19 cellular contexts compared by ENCODE assay signal in genomic region chr9:114362394-114362793, GRCh38. TPM values are rescaled to one million over a fixed set of nuclear protein-coding genes. Genes with fewer than 3 reads are reported as not detected.
DNase-seq lines count a peak whose midpoint lies in the region; ATAC-seq and TF ChIP-seq lines count a peak whose summit lies in the region.
"Had no signal": no experiment of that assay in that cellular context is flagged by ENCODE, and none has a peak within 500 bp of the region (broad histone marks: within the 10 kb centered on the region; RNA-seq: fewer than 3 reads in every experiment).

No MANE protein-coding gene starts in this region.

- no peak for DNase-seq in T-helper 2 cell treated with Interferon-gamma antibody and Interleukin-4, amounts not matched to agents 5 μg/mL and 100 μg/mL, for 36 hours (ENCODE audit: low spot score)
- DNase-seq in T-helper 2 cell (no peak), posterior vena cava (ENCODE audit: low spot score) (peak; percentile 70), T1000 (lab: John Stamatoyannopoulos, UW) (no peak), HEK293T (ENCODE audit: extremely low spot score) (no peak)
- no peak for DNase-seq in activated naive CD8-positive, alpha-beta T cell treated with anti-CD3 and anti-CD28 coated beads, Interleukin-2, amount 50 U/mL, for 24 hours
- DNase-seq: cerebellar nuclear complex; DMS 273 treated with DMSO at 0.1 percent for 48 hours; endodermal cell; GDM1; NCI-H2171; NCI-H69; stimulated activated CD4-positive, alpha-beta T cell treated with anti-CD3 and anti-CD28 coated beads, Interleukin-2, amount 100 ng/mL, for 24 hours had no signal

- peaks cover 56% of the 10 kb centered on the region for H3K4me1 Mint-ChIP-seq in T-helper 2 cell treated with Interferon-gamma antibody and Interleukin-4, amounts not matched to agents 5 μg/mL and 100 μg/mL, for 36 hours (ENCODE audit: low read depth)
- H3K4me1 Mint-ChIP-seq in IgD-negative memory B cell = peaks cover 40 to 51% (median 40%) of the 10 kb centered on the region in 3 donors
- H3K4me1 Mint-ChIP-seq in activated naive CD8-positive, alpha-beta T cell treated with anti-CD3 and anti-CD28 coated beads, Interleukin-2, amount 50 U/mL, for 24 hours = peaks cover 72% of the 10 kb centered on the region
- H3K4me1 Mint-ChIP-seq: endodermal cell had no signal

- no peaks in the 10 kb centered on the region for H3K27me3 Mint-ChIP-seq in T-helper 2 cell treated with Interferon-gamma antibody and Interleukin-4, amounts not matched to agents 5 μg/mL and 100 μg/mL, for 36 hours (ENCODE audit: low read depth)
- H3K27me3 Mint-ChIP-seq in IgD-negative memory B cell = no peaks in the 10 kb centered on the region
- no peaks in the 10 kb centered on the region for H3K27me3 Mint-ChIP-seq in activated naive CD8-positive, alpha-beta T cell treated with anti-CD3 and anti-CD28 coated beads, Interleukin-2, amount 50 U/mL, for 24 hours

- peak overlapping the region; percentile 72 for H3K27ac Mint-ChIP-seq in T-helper 2 cell treated with Interferon-gamma antibody and Interleukin-4, amounts not matched to agents 5 μg/mL and 100 μg/mL, for 36 hours
- peak overlapping the region; percentile 76 to 97 (median 89) for H3K27ac Mint-ChIP-seq in IgD-negative memory B cell
- peak overlapping the region; percentile 93 for H3K27ac Mint-ChIP-seq in activated naive CD8-positive, alpha-beta T cell treated with anti-CD3 and anti-CD28 coated beads, Interleukin-2, amount 50 U/mL, for 24 hours
- H3K27ac Mint-ChIP-seq: endodermal cell had no signal

- H3K4me3 Mint-ChIP-seq in T-helper 2 cell treated with Interferon-gamma antibody and Interleukin-4, amounts not matched to agents 5 μg/mL and 100 μg/mL, for 36 hours = no peak overlapping the region
- no peak overlapping the region for H3K4me3 Mint-ChIP-seq in IgD-negative memory B cell
- H3K4me3 Mint-ChIP-seq in activated naive CD8-positive, alpha-beta T cell treated with anti-CD3 and anti-CD28 coated beads, Interleukin-2, amount 50 U/mL, for 24 hours = no peak overlapping the region
- H3K4me3 Mint-ChIP-seq: endodermal cell; T-helper 1 cell treated with Interleukin-12 subunit alpha and Interleukin-12 subunit beta and Interleukin-4 antibody, amounts not matched to agents 30 μg/mL and 1 μg/mL, for 36 hours had no signal

- POLR2A ChIA-PET in HEK293T (lab: Yijun Ruan, JAX) = no interaction called here

- ATAC-seq in activated naive CD8-positive, alpha-beta T cell treated with anti-CD3 and anti-CD28 coated beads, Interleukin-2, amount 50 U/mL, for 24 hours = no peak
- no peak for ATAC-seq in GM18868 (IDR thresholded peaks at IDR 0.05; ENCODE audit: unreplicated experiment)

- peaks cover 90% of the 10 kb centered on the region for H3K36me3 Mint-ChIP-seq in T-helper 2 cell treated with Interferon-gamma antibody and Interleukin-4, amounts not matched to agents 5 μg/mL and 100 μg/mL, for 36 hours (ENCODE audit: low read depth)
- peaks cover 15% of the 10 kb centered on the region for H3K36me3 Mint-ChIP-seq in IgD-negative memory B cell
- H3K36me3 Mint-ChIP-seq in activated naive CD8-positive, alpha-beta T cell treated with anti-CD3 and anti-CD28 coated beads, Interleukin-2, amount 50 U/mL, for 24 hours (ENCODE audit: low read depth) = peaks cover 85% of the 10 kb centered on the region

- intact Hi-C loops in posterior vena cava (cut with DNase I) = no loop called here

- CTCF ChIA-PET in HEK293T (lab: Yijun Ruan, JAX) = interaction anchor here (0.7 to 0.9 kb wide), 2 partner anchors 23 to 399 kb away, joined by 3 read pairs; no protein-coding TSS in a partner anchor

- no peaks in the 10 kb centered on the region for H3K9me3 Mint-ChIP-seq in T-helper 2 cell treated with Interferon-gamma antibody and Interleukin-4, amounts not matched to agents 5 μg/mL and 100 μg/mL, for 36 hours
- peaks cover 0 to 4% (median 0%) of the 10 kb centered on the region in 3 donors for H3K9me3 Mint-ChIP-seq in IgD-negative memory B cell
- H3K9me3 Mint-ChIP-seq in activated naive CD8-positive, alpha-beta T cell treated with anti-CD3 and anti-CD28 coated beads, Interleukin-2, amount 50 U/mL, for 24 hours = no peaks in the 10 kb centered on the region
- H3K9me3 Mint-ChIP-seq: endodermal cell; T-helper 1 cell treated with Interleukin-12 subunit alpha and Interleukin-12 subunit beta and Interleukin-4 antibody, amounts not matched to agents 30 μg/mL and 1 μg/mL, for 36 hours had no signal

TF ChIP-seq in HEK293T, 16 proteins besides CTCF, POLR2A, EP300 and RAD21:
- no peak for TF ChIP-seq FOXM1 (IDR thresholded peaks at IDR 0.05; ENCODE audit: borderline replicate concordance)
- TF ChIP-seq FOXA1 (IDR thresholded peaks at IDR 0.05) = no peak
- TF ChIP-seq ELF4 (IDR thresholded peaks at IDR 0.05) = no peak
- no peak for TF ChIP-seq TARDBP (IDR thresholded peaks at IDR 0.05)
- no peak for TF ChIP-seq HDGF (IDR thresholded peaks at IDR 0.05; ENCODE audit: borderline replicate concordance)

RNA-seq across cellular contexts. Expression of gene AKNA, which starts 25.4 kb away (rescaled TPM):
- polyA plus RNA-seq in IgD-negative memory B cell = 25.4 TPM
- 10 to 100 TPM; 23.8 to 32.4 TPM for total RNA-seq in posterior vena cava

RNA-seq across cellular contexts. Expression of gene ORM2, which starts 32.7 kb away (rescaled TPM):
- polyA plus RNA-seq in IgD-negative memory B cell = not detected
- not detected for total RNA-seq in posterior vena cava
- total RNA-seq: aorta, fibroblast of lung, myocyte had no signal
- polyA plus RNA-seq: aorta, fibroblast of lung had no signal

RNA-seq across cellular contexts. Expression of gene ORM1, which starts 39.5 kb away (rescaled TPM):
- not detected for polyA plus RNA-seq in IgD-negative memory B cell
- 1 to 10 TPM in 1 of 2 donors, not detected in 1; 1.8 TPM for total RNA-seq in posterior vena cava
- total RNA-seq: fibroblast of lung, myocyte had no signal
- polyA plus RNA-seq: fibroblast of lung had no signal
